In genomic region chr4:69568787-69569186, GRCh38 we compare ENCODE assay signal across 1 cellular context.
TF ChIP-seq lines count a peak whose summit lies in the region.

No MANE protein-coding gene starts in this region.

TF ChIP-seq in liver, 16 proteins besides CTCF, POLR2A, EP300 and RAD21 (continued from another document):
- peak; percentile 29 for TF ChIP-seq REST (IDR thresholded peaks at IDR 0.05)
- no peak for TF ChIP-seq FOXA1 (IDR thresholded peaks at IDR 0.05)
- TF ChIP-seq FOXA2 (IDR thresholded peaks at IDR 0.05): peak; percentile 7
- no peak for TF ChIP-seq EGR1 (IDR thresholded peaks at IDR 0.05; ENCODE audit: low read depth in 2 of 2)
- no peak for TF ChIP-seq HNF4G (IDR thresholded peaks at IDR 0.05)
- peak; percentile 61 for TF ChIP-seq SP1 (IDR thresholded peaks at IDR 0.05)
- no peak for TF ChIP-seq ATF3 (IDR thresholded peaks at IDR 0.05)
TF ChIP-seq in liver: peak in this region for 9.
